ENCODE assay signal across 1 cellular context in genomic region chr1:27574871-27575831, GRCh38.
A peak's percentile ranks its signal among the peaks of the same experiment; 100 is the strongest.
TF ChIP-seq lines count a peak whose summit lies in the region.

No MANE protein-coding gene starts in this region.

TF ChIP-seq in GM23338, 12 proteins besides CTCF, POLR2A, EP300 and RAD21:
- TF ChIP-seq, protein P1, sequence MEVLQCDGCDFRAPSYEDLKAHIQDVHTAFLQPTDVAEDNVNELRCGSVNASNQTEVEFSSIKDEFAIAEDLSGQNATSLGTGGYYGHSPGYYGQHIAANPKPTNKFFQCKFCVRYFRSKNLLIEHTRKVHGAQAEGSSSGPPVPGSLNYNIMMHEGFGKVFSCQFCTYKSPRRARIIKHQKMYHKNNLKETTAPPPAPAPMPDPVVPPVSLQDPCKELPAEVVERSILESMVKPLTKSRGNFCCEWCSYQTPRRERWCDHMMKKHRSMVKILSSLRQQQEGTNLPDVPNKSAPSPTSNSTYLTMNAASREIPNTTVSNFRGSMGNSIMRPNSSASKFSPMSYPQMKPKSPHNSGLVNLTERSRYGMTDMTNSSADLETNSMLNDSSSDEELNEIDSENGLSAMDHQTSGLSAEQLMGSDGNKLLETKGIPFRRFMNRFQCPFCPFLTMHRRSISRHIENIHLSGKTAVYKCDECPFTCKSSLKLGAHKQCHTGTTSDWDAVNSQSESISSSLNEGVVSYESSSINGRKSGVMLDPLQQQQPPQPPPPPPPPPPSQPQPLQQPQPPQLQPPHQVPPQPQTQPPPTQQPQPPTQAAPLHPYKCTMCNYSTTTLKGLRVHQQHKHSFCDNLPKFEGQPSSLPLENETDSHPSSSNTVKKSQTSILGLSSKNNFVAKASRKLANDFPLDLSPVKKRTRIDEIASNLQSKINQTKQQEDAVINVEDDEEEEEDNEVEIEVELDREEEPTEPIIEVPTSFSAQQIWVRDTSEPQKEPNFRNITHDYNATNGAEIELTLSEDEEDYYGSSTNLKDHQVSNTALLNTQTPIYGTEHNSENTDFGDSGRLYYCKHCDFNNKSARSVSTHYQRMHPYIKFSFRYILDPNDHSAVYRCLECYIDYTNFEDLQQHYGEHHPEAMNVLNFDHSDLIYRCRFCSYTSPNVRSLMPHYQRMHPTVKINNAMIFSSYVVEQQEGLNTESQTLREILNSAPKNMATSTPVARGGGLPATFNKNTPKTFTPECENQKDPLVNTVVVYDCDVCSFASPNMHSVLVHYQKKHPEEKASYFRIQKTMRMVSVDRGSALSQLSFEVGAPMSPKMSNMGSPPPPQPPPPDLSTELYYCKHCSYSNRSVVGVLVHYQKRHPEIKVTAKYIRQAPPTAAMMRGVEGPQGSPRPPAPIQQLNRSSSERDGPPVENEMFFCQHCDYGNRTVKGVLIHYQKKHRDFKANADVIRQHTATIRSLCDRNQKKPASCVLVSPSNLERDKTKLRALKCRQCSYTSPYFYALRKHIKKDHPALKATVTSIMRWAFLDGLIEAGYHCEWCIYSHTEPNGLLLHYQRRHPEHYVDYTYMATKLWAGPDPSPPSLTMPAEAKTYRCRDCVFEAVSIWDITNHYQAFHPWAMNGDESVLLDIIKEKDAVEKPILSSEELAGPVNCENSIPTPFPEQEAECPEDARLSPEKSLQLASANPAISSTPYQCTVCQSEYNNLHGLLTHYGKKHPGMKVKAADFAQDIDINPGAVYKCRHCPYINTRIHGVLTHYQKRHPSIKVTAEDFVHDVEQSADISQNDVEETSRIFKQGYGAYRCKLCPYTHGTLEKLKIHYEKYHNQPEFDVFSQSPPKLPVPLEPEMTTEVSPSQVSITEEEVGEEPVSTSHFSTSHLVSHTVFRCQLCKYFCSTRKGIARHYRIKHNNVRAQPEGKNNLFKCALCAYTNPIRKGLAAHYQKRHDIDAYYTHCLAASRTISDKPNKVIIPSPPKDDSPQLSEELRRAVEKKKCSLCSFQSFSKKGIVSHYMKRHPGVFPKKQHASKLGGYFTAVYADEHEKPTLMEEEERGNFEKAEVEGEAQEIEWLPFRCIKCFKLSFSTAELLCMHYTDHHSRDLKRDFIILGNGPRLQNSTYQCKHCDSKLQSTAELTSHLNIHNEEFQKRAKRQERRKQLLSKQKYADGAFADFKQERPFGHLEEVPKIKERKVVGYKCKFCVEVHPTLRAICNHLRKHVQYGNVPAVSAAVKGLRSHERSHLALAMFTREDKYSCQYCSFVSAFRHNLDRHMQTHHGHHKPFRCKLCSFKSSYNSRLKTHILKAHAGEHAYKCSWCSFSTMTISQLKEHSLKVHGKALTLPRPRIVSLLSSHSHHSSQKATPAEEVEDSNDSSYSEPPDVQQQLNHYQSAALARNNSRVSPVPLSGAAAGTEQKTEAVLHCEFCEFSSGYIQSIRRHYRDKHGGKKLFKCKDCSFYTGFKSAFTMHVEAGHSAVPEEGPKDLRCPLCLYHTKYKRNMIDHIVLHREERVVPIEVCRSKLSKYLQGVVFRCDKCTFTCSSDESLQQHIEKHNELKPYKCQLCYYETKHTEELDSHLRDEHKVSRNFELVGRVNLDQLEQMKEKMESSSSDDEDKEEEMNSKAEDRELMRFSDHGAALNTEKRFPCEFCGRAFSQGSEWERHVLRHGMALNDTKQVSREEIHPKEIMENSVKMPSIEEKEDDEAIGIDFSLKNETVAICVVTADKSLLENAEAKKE (CRISPR knock-in tag; IDR thresholded peaks at IDR 0.05), result no peak
- TF ChIP-seq POLR2AphosphoS5 (IDR thresholded peaks at IDR 0.05; ENCODE audit: low read depth) (peak; percentile 54; the same call in 1 of the 2 replicates), ZNF331 (CRISPR knock-in tag; IDR thresholded peaks at IDR 0.05; ENCODE audit: low read depth) (no peak), EZH2 (IDR thresholded peaks at IDR 0.05; ENCODE audit: low read depth, unreplicated experiment) (no peak), ZNF114 (CRISPR knock-in tag; IDR thresholded peaks at IDR 0.05) (no peak), ETS1 (IDR thresholded peaks at IDR 0.05) (no peak), CREB1 (CRISPR knock-in tag; IDR thresholded peaks at IDR 0.05; ENCODE audit: low read depth) (peak; percentile 43; the same call in 1 of the 2 replicates), STAT1 (IDR thresholded peaks at IDR 0.05; ENCODE audit: unreplicated experiment) (no peak), JUNB (IDR thresholded peaks at IDR 0.05; ENCODE audit: unreplicated experiment) (no peak)
- TF ChIP-seq, protein P2, sequence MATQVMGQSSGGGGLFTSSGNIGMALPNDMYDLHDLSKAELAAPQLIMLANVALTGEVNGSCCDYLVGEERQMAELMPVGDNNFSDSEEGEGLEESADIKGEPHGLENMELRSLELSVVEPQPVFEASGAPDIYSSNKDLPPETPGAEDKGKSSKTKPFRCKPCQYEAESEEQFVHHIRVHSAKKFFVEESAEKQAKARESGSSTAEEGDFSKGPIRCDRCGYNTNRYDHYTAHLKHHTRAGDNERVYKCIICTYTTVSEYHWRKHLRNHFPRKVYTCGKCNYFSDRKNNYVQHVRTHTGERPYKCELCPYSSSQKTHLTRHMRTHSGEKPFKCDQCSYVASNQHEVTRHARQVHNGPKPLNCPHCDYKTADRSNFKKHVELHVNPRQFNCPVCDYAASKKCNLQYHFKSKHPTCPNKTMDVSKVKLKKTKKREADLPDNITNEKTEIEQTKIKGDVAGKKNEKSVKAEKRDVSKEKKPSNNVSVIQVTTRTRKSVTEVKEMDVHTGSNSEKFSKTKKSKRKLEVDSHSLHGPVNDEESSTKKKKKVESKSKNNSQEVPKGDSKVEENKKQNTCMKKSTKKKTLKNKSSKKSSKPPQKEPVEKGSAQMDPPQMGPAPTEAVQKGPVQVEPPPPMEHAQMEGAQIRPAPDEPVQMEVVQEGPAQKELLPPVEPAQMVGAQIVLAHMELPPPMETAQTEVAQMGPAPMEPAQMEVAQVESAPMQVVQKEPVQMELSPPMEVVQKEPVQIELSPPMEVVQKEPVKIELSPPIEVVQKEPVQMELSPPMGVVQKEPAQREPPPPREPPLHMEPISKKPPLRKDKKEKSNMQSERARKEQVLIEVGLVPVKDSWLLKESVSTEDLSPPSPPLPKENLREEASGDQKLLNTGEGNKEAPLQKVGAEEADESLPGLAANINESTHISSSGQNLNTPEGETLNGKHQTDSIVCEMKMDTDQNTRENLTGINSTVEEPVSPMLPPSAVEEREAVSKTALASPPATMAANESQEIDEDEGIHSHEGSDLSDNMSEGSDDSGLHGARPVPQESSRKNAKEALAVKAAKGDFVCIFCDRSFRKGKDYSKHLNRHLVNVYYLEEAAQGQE (IDR thresholded peaks at IDR 0.05; ENCODE audit: unreplicated experiment), result no peak
TF ChIP-seq in GM23338: peak in this region for 2.
